In genomic region chr13:93339550-93339949, GRCh38 we compare ENCODE assay signal across 30 cellular contexts.
"Had no signal": no experiment of that assay in that cellular context is flagged by ENCODE, and none has a peak within 500 bp of the region (broad histone marks: within the 10 kb centered on the region; RNA-seq: fewer than 3 reads in every experiment).

No MANE protein-coding gene starts in this region.

- H3K9me3 Mint-ChIP-seq: activated CD8-positive, alpha-beta T cell treated with anti-CD3 and anti-CD28 coated beads for 36 hours; central memory CD8-positive, alpha-beta T cell had no signal

- H3K4me1 Mint-ChIP-seq: activated B cell treated with CpG ODN at 0.5 μM for 24 hours; activated CD4-positive, alpha-beta T cell treated with anti-CD3 and anti-CD28 coated beads, Interleukin-2, amount 10 ng/mL, durations not matched to agents 24 days and 14 days; activated naive CD4-positive, alpha-beta T cell treated with anti-CD3 and anti-CD28 coated beads, Interleukin-2, amount 10 ng/mL, durations not matched to agents 7 days and 5 days; activated naive CD4-positive, alpha-beta T cell treated with anti-CD3 and anti-CD28 coated beads, Interleukin-2, amount 50 U/mL, for 24 hours; activated naive CD8-positive, alpha-beta T cell treated with anti-CD3 and anti-CD28 coated beads, Interleukin-2, amount 10 ng/mL, durations not matched to agents 7 days and 5 days; activated naive CD8-positive, alpha-beta T cell treated with anti-CD3 and anti-CD28 coated beads, Interleukin-2, amount 50 U/mL, for 24 hours; central memory CD8-positive, alpha-beta T cell had no signal

- H3K4me3 Mint-ChIP-seq: activated B cell treated with CpG ODN at 0.5 μM for 24 hours; activated CD4-positive, alpha-beta memory T cell treated with anti-CD3 and anti-CD28 coated beads for 36 hours; activated CD4-positive, alpha-beta T cell treated with anti-CD3 and anti-CD28 coated beads, Interleukin-2, amount 10 ng/mL, durations not matched to agents 24 days and 14 days; activated CD8-positive, alpha-beta T cell treated with anti-CD3 and anti-CD28 coated beads for 36 hours; activated naive CD4-positive, alpha-beta T cell treated with anti-CD3 and anti-CD28 coated beads, Interleukin-2, amount 10 ng/mL, durations not matched to agents 7 days and 5 days; activated naive CD4-positive, alpha-beta T cell treated with anti-CD3 and anti-CD28 coated beads, Interleukin-2, amount 50 U/mL, for 24 hours; activated naive CD8-positive, alpha-beta T cell; activated naive CD8-positive, alpha-beta T cell treated with anti-CD3 and anti-CD28 coated beads, Interleukin-2, amount 10 ng/mL, durations not matched to agents 7 days and 5 days; activated naive CD8-positive, alpha-beta T cell treated with anti-CD3 and anti-CD28 coated beads, Interleukin-2, amount 50 U/mL, for 24 hours; activated T-cell treated with anti-CD3 and anti-CD28 coated beads, Interleukin-2, amount 50 U/mL, for 24 hours; brain; central memory CD8-positive, alpha-beta T cell; T-helper 1 cell treated with Interleukin-12 subunit alpha and Interleukin-12 subunit beta and Interleukin-4 antibody, amounts not matched to agents 30 μg/mL and 1 μg/mL, for 36 hours; T-helper 2 cell treated with Interferon-gamma antibody and Interleukin-4, amounts not matched to agents 5 μg/mL and 100 μg/mL, for 36 hours had no signal

- DNase-seq: activated B cell treated with CpG ODN at 0.5 μM for 24 hours; activated CD4-positive, alpha-beta memory T cell treated with anti-CD3 and anti-CD28 coated beads for 36 hours; activated CD4-positive, alpha-beta T cell treated with anti-CD3 and anti-CD28 coated beads for 4 hours; activated CD4-positive, alpha-beta T cell treated with anti-CD3 and anti-CD28 coated beads, Interleukin-2, amount 10 ng/mL, durations not matched to agents 24 days and 14 days; activated CD4-positive, alpha-beta T cell treated with anti-CD3 and anti-CD28 coated beads, Interleukin-2, amount 50 U/mL, for 1 hour; activated CD4-positive, alpha-beta T cell treated with anti-CD3 and anti-CD28 coated beads, Interleukin-2, amount 50 U/mL, for 4 hours; activated CD4-positive, CD25-positive, alpha-beta regulatory T cell treated with anti-CD3 and anti-CD28 coated beads, Interleukin-2, amount 50 U/mL, for 72 hours; activated CD8-positive, alpha-beta memory T cell treated with anti-CD3 and anti-CD28 coated beads, Interleukin-2, amount 50 U/mL, for 4 hours; activated CD8-positive, alpha-beta T cell treated with anti-CD3 and anti-CD28 coated beads for 36 hours; activated effector memory CD4-positive, alpha-beta T cell treated with Interleukin-2 at 50 U/mL for 16 hours; activated gamma-delta T cell; activated naive CD4-positive, alpha-beta T cell treated with anti-CD3 and anti-CD28 coated beads, Interleukin-2, amount 10 ng/mL, durations not matched to agents 7 days and 5 days; activated naive CD4-positive, alpha-beta T cell treated with Interleukin-2 at 50 U/mL for 16 hours; activated naive CD8-positive, alpha-beta T cell treated with anti-CD3 and anti-CD28 coated beads, Interleukin-2, amount 10 ng/mL, durations not matched to agents 7 days and 5 days; activated naive CD8-positive, alpha-beta T cell treated with anti-CD3 and anti-CD28 coated beads, Interleukin-2, amount 50 U/mL, for 24 hours; activated T-cell treated with anti-CD3 and anti-CD28 coated beads, Interleukin-2, amount 50 U/mL, for 24 hours; activated T-cell treated with anti-CD3 and anti-CD28 coated beads, Interleukin-2, amount 50 U/mL, for 48 hours; amygdala; anterior cingulate cortex; caudate nucleus; cerebellar nuclear complex; T-helper 2 cell; T-helper 9 cell had no signal

- H3K27ac Mint-ChIP-seq: activated B cell treated with CpG ODN at 0.5 μM for 24 hours; activated CD4-positive, alpha-beta memory T cell treated with anti-CD3 and anti-CD28 coated beads for 36 hours; activated CD4-positive, alpha-beta T cell treated with anti-CD3 and anti-CD28 coated beads, Interleukin-2, amount 10 ng/mL, durations not matched to agents 24 days and 14 days; activated CD8-positive, alpha-beta T cell treated with anti-CD3 and anti-CD28 coated beads for 36 hours; activated naive CD4-positive, alpha-beta T cell treated with anti-CD3 and anti-CD28 coated beads, Interleukin-2, amount 10 ng/mL, durations not matched to agents 7 days and 5 days; activated naive CD4-positive, alpha-beta T cell treated with anti-CD3 and anti-CD28 coated beads, Interleukin-2, amount 50 U/mL, for 24 hours; activated naive CD8-positive, alpha-beta T cell; activated naive CD8-positive, alpha-beta T cell treated with anti-CD3 and anti-CD28 coated beads, Interleukin-2, amount 10 ng/mL, durations not matched to agents 7 days and 5 days; activated naive CD8-positive, alpha-beta T cell treated with anti-CD3 and anti-CD28 coated beads, Interleukin-2, amount 50 U/mL, for 24 hours; activated T-cell treated with anti-CD3 and anti-CD28 coated beads, Interleukin-2, amount 50 U/mL, for 24 hours; activated T-helper 2 cell treated with anti-CD3 and anti-CD28 coated beads, Interferon-gamma antibody, Interleukin-2, Interleukin-4, amounts not matched to agents 10 μg/mL and 5 μg/mL and 100 μg/mL, durations not matched to agents 14 hours and 24 hours and 36 hours; brain; T-helper 1 cell treated with Interleukin-12 subunit alpha and Interleukin-12 subunit beta and Interleukin-4 antibody, amounts not matched to agents 30 μg/mL and 1 μg/mL, for 36 hours; T-helper 2 cell treated with Interferon-gamma antibody and Interleukin-4, amounts not matched to agents 5 μg/mL and 100 μg/mL, for 36 hours had no signal

- H3K27me3 Mint-ChIP-seq: activated B cell treated with CpG ODN at 0.5 μM for 24 hours; activated CD4-positive, alpha-beta memory T cell treated with anti-CD3 and anti-CD28 coated beads for 36 hours; activated CD4-positive, alpha-beta T cell treated with anti-CD3 and anti-CD28 coated beads, Interleukin-2, amount 10 ng/mL, durations not matched to agents 24 days and 14 days; activated CD8-positive, alpha-beta T cell treated with anti-CD3 and anti-CD28 coated beads for 36 hours; activated naive CD4-positive, alpha-beta T cell treated with anti-CD3 and anti-CD28 coated beads, Interleukin-2, amount 10 ng/mL, durations not matched to agents 7 days and 5 days; activated naive CD4-positive, alpha-beta T cell treated with anti-CD3 and anti-CD28 coated beads, Interleukin-2, amount 50 U/mL, for 24 hours; activated naive CD8-positive, alpha-beta T cell; activated naive CD8-positive, alpha-beta T cell treated with anti-CD3 and anti-CD28 coated beads, Interleukin-2, amount 10 ng/mL, durations not matched to agents 7 days and 5 days; activated naive CD8-positive, alpha-beta T cell treated with anti-CD3 and anti-CD28 coated beads, Interleukin-2, amount 50 U/mL, for 24 hours; activated T-cell treated with anti-CD3 and anti-CD28 coated beads, Interleukin-2, amount 50 U/mL, for 24 hours; brain; central memory CD8-positive, alpha-beta T cell had no signal

- H3K36me3 Mint-ChIP-seq: activated CD4-positive, alpha-beta memory T cell treated with anti-CD3 and anti-CD28 coated beads for 36 hours; activated naive CD4-positive, alpha-beta T cell treated with anti-CD3 and anti-CD28 coated beads, Interleukin-2, amount 10 ng/mL, durations not matched to agents 7 days and 5 days; activated naive CD4-positive, alpha-beta T cell treated with anti-CD3 and anti-CD28 coated beads, Interleukin-2, amount 50 U/mL, for 24 hours; activated naive CD8-positive, alpha-beta T cell; activated naive CD8-positive, alpha-beta T cell treated with anti-CD3 and anti-CD28 coated beads, Interleukin-2, amount 10 ng/mL, durations not matched to agents 7 days and 5 days had no signal

- ATAC-seq: activated CD8-positive, alpha-beta T cell treated with anti-CD3 and anti-CD28 coated beads for 36 hours; activated naive CD8-positive, alpha-beta T cell treated with anti-CD3 and anti-CD28 coated beads, Interleukin-2, amount 50 U/mL, for 24 hours had no signal
